14 cellular contexts compared by ENCODE assay signal in genomic region chr14:71551291-71551955, GRCh38.
DNase-seq lines count a peak whose midpoint lies in the region; ATAC-seq and TF ChIP-seq lines count a peak whose summit lies in the region.
"Had no signal": no experiment of that assay in that cellular context is flagged by ENCODE, and none has a peak within 500 bp of the region (broad histone marks: within the 10 kb centered on the region; RNA-seq: fewer than 3 reads in every experiment).

No MANE protein-coding gene starts in this region.

- peak overlapping the region; percentile 89 for H3K27ac ChIP-seq in smooth muscle cell (ENCODE audit: low read depth)

- 11% methylated on average over 2 of the region's 2 CpGs for WGBS in smooth muscle cell (ENCODE audit: low lambda C conversion rate)

- TF ChIP-seq CTCF in smooth muscle cell (IDR thresholded peaks at IDR 0.05; ENCODE audit: borderline replicate concordance, insufficient read depth, poor library complexity, severe bottlenecking): no peak

- H3K4me3 ChIP-seq in smooth muscle cell: no peak overlapping the region
- H3K4me3 ChIP-seq: lung had no signal

- no peaks in the 10 kb centered on the region for H3K27me3 ChIP-seq in smooth muscle cell (ENCODE audit: low read depth)

- ATAC-seq in SK-N-SH treated with all-trans-retinoic acid at 6 μM for 48 hours (peak; percentile 79), HG03135 (IDR thresholded peaks at IDR 0.05; ENCODE audit: unreplicated experiment) (no peak)

- peaks cover 31% of the 10 kb centered on the region for H3K4me1 ChIP-seq in smooth muscle cell (ENCODE audit: low read depth)

- peak overlapping the region; percentile 61 for H3K4me2 ChIP-seq in smooth muscle cell

- H3K36me3 ChIP-seq in smooth muscle cell (ENCODE audit: low read depth): no peaks in the 10 kb centered on the region

- peaks cover 58% of the 10 kb centered on the region for H3K79me2 ChIP-seq in smooth muscle cell (ENCODE audit: low read depth)

- peaks cover 29% of the 10 kb centered on the region for H3F3A ChIP-seq in smooth muscle cell (ENCODE audit: low read depth)

- DNase-seq in NCI-H82 (lab: John Stamatoyannopoulos, UW) (peak; percentile 45), NCI-H82 treated with DMSO at 0.1 percent for 48 hours (lab: John Stamatoyannopoulos, UW; ENCODE audit: unreplicated experiment) (no peak), fibroblast of the conjunctiva (ENCODE audit: low read depth) (peak; percentile 32), smooth muscle cell (lab: John Stamatoyannopoulos, UW; ENCODE audit: unreplicated experiment) (no peak), anterior cingulate cortex (lab: John Stamatoyannopoulos, UW) (no peak), NCI-H146 (lab: John Stamatoyannopoulos, UW) (no peak)
- DNase-seq: activated CD8-positive, alpha-beta memory T cell treated with anti-CD3 and anti-CD28 coated beads for 24 hours; amygdala; foreskin melanocyte; NCI-H2171 treated with DMSO at 0.1 percent for 48 hours; small intestine had no signal

- H2AFZ ChIP-seq in smooth muscle cell (ENCODE audit: low read depth): no peak overlapping the region

- H3K9ac ChIP-seq in smooth muscle cell (ENCODE audit: low read depth): peak overlapping the region; percentile 42

- no peaks in the 10 kb centered on the region for H4K20me1 ChIP-seq in smooth muscle cell (ENCODE audit: low read depth)

- no peaks in the 10 kb centered on the region for H3K9me3 ChIP-seq in smooth muscle cell (replicated peaks; ENCODE audit: low read depth)

TF ChIP-seq in SK-N-SH treated with all-trans-retinoic acid at 6 μM for 48 hours, 23 proteins besides CTCF, POLR2A, EP300 and RAD21:
- TF ChIP-seq RARB (CRISPR knock-in tag; IDR thresholded peaks at IDR 0.05) (no peak), OSR1 (CRISPR knock-in tag; IDR thresholded peaks at IDR 0.05) (no peak), ESRRG (CRISPR knock-in tag; IDR thresholded peaks at IDR 0.05) (no peak), PATZ1 (CRISPR knock-in tag; IDR thresholded peaks at IDR 0.05; ENCODE audit: borderline replicate concordance) (no peak), CREB5 (CRISPR knock-in tag; IDR thresholded peaks at IDR 0.05; ENCODE audit: low read depth) (no peak), ZNF565 (CRISPR knock-in tag; conservative IDR thresholded peaks at IDR 0.05; ENCODE audit: low read depth) (no peak), SNAI2 (CRISPR knock-in tag; IDR thresholded peaks at IDR 0.05) (no peak), TCF4 (CRISPR knock-in tag; IDR thresholded peaks at IDR 0.05; ENCODE audit: borderline replicate concordance) (no peak), PPARA (CRISPR knock-in tag; IDR thresholded peaks at IDR 0.05; ENCODE audit: borderline replicate concordance) (no peak), BACH2 (CRISPR knock-in tag; IDR thresholded peaks at IDR 0.05; ENCODE audit: borderline replicate concordance) (no peak), ARNTL (CRISPR knock-in tag; IDR thresholded peaks at IDR 0.05; ENCODE audit: borderline replicate concordance, low read depth) (no peak), CSDC2 (CRISPR knock-in tag; IDR thresholded peaks at IDR 0.05) (no peak), ZFP30 (CRISPR knock-in tag; IDR thresholded peaks at IDR 0.05) (no peak), ZNF8 (CRISPR knock-in tag; IDR thresholded peaks at IDR 0.05) (no peak), ZC3H10 (CRISPR knock-in tag; IDR thresholded peaks at IDR 0.05) (no peak), ZFP3 (CRISPR knock-in tag; IDR thresholded peaks at IDR 0.05) (no peak), TSHZ2 (CRISPR knock-in tag; IDR thresholded peaks at IDR 0.05) (no peak), CSRNP3 (CRISPR knock-in tag; IDR thresholded peaks at IDR 0.05) (no peak), GLIS3 (CRISPR knock-in tag; IDR thresholded peaks at IDR 0.05) (no peak)

Comparison
In these comparisons a context has a peak if more than half of its experiments do, and no peak if none do; other contexts are left out.
1. DNase-seq: peak in NCI-H82 (single experiment) and fibroblast of the conjunctiva (single experiment); none in NCI-H82 treated with DMSO at 0.1 percent for 48 hours (single experiment), smooth muscle cell (single experiment), anterior cingulate cortex (0 of 58) and NCI-H146 (single experiment).